18 cellular contexts compared by ENCODE assay signal in the genomic region with DNA sequence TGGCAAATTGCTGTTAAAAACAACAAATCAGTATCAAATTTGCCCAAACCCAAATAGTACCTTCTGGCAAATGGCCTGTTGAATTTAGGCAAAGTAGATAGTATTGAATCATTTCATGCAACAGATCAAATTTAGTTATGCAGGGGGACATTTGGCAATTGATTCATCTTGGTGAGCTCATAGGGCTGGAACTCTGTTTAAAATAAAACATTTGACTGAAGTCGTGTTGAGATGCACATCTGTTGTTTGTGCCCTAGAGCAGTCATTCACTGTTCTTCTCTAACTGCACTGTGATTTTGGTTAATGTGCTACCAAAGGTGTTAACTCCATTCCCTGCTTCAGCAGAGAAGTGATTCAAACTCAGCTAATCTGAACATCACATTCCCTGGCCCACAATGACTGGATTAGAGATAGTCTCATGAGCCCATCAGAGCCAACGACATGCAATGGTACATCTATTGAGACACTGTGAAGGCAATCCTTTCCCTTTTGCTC. TPM values are rescaled to one million over a fixed set of nuclear protein-coding genes. Genes with fewer than 3 reads are reported as not detected.
A peak's percentile ranks its signal among the peaks of the same experiment; 100 is the strongest.
DNase-seq lines count a peak whose midpoint lies in the region; ATAC-seq and TF ChIP-seq lines count a peak whose summit lies in the region.
"Had no signal": no experiment of that assay in that cellular context is flagged by ENCODE, and none has a peak within 500 bp of the region (broad histone marks: within the 10 kb centered on the region; RNA-seq: fewer than 3 reads in every experiment).

No MANE protein-coding gene starts in this region.

- no peak for TF ChIP-seq CTCF in thoracic aorta (IDR thresholded peaks at IDR 0.05)
- TF ChIP-seq CTCF in thyroid gland (IDR thresholded peaks at IDR 0.05) = no peak

- intact Hi-C loops in thyroid gland (cut with DNase I) = no loop called here

- H3K36me3 ChIP-seq in adipocyte (ENCODE audit: control insufficient read depth, insufficient read depth, low read length, severe bottlenecking) (no peaks in the 10 kb centered on the region), thoracic aorta (no peaks in the 10 kb centered on the region), thyroid gland (no peaks in the 10 kb centered on the region)
- H3K36me3 ChIP-seq: BE2C had no signal

- H3K27ac ChIP-seq in thoracic aorta (peak overlapping the region; percentile 79 to 81), thyroid gland (no peak overlapping the region)

- WGBS in thyroid gland, 2 donors = 86 to 90% methylated on average over 2 of the region's 2 CpGs

- H3K9ac ChIP-seq in adipocyte (ENCODE audit: low read length) = no peak overlapping the region

- ATAC-seq in thoracic aorta (ENCODE audit: insufficient number of reproducible peaks, low FRiP score, low read depth) = no peak
- ATAC-seq in HG02623 (IDR thresholded peaks at IDR 0.05; ENCODE audit: unreplicated experiment) = no peak
- ATAC-seq in GM21423 (IDR thresholded peaks at IDR 0.05; ENCODE audit: unreplicated experiment) = no peak
- ATAC-seq in GM21619 (IDR thresholded peaks at IDR 0.05; ENCODE audit: unreplicated experiment) = no peak
- ATAC-seq: GM12878 had no signal

- no peaks in the 10 kb centered on the region for H3K27me3 ChIP-seq in adipocyte (replicated peaks; ENCODE audit: control insufficient read depth, insufficient read depth, low read length)
- H3K27me3 ChIP-seq in thoracic aorta (replicated peaks; ENCODE audit: insufficient read depth) = no peaks in the 10 kb centered on the region
- H3K27me3 ChIP-seq in thyroid gland = no peaks in the 10 kb centered on the region
- H3K27me3 ChIP-seq: BE2C had no signal

- H3K4me1 ChIP-seq in adipocyte (ENCODE audit: control insufficient read depth, insufficient read depth, low read length) = peaks cover 31% of the 10 kb centered on the region
- H3K4me1 ChIP-seq in thoracic aorta (ENCODE audit: control insufficient read depth in 1 of 2, low read depth in 2 of 2) = peaks cover 18 to 41% of the 10 kb centered on the region in 2 donors
- H3K4me1 ChIP-seq in thyroid gland = no peaks in the 10 kb centered on the region
- H3K4me1 ChIP-seq: BE2C had no signal

- H3K4me3 ChIP-seq in adipocyte (ENCODE audit: low read length) (no peak overlapping the region), thoracic aorta (no peak overlapping the region), thyroid gland (replicated peaks in 1 of 3) (no peak overlapping the region)
- H3K4me3 ChIP-seq: GM12878 had no signal

- no peak for TF ChIP-seq POLR2A in thyroid gland (IDR thresholded peaks at IDR 0.05)

- no peaks in the 10 kb centered on the region for H3K9me3 ChIP-seq in adipocyte (ENCODE audit: control insufficient read depth, low read length)
- H3K9me3 ChIP-seq in thoracic aorta = no peaks in the 10 kb centered on the region
- no peaks in the 10 kb centered on the region for H3K9me3 ChIP-seq in thyroid gland
- H3K9me3 ChIP-seq: BE2C had no signal

- DNase-seq in GM03348 (ENCODE audit: low spot score) (peak; percentile 10), adipocyte (ENCODE audit: low read depth) (peak; percentile 23), kidney tubule cell (ENCODE audit: low spot score) (peak; percentile 60), thoracic aorta (ENCODE audit: low spot score) (no peak), thyroid gland (no peak)
- DNase-seq: BE2C; CD4-positive, alpha-beta memory T cell; GOT3; HFFc6; Kasumi-1; NCI-H2029 treated with DMSO at 0.1 percent for 48 hours; NCI-H2227 treated with DMSO at 0.1 percent for 48 hours; NCI-H526; SIG-M5 had no signal

RNA-seq across cellular contexts. Expression of a gene that starts 44.0 kb away (rescaled TPM):
- total RNA-seq in thoracic aorta = 10 to 100 TPM; 75.0 to 93.5 TPM
- 10 to 100 TPM; 42.1 to 65.1 (median 49.4) TPM for total RNA-seq in thyroid gland
- total RNA-seq: CD4-positive, alpha-beta memory T cell had no signal

Comparison
In these comparisons a context has a peak if more than half of its experiments do, and no peak if none do; other contexts are left out.
1. DNase-seq: peak in GM03348 (single experiment), adipocyte (single experiment) and kidney tubule cell (single experiment); none in thoracic aorta (single experiment) and thyroid gland (0 of 2).
2. H3K27ac ChIP-seq: peak in thoracic aorta (2 of 2); none in thyroid gland (0 of 3).